10 cellular contexts compared by ENCODE assay signal in genomic region chr11:115920087-115920461, GRCh38.
DNase-seq lines count a peak whose midpoint lies in the region; ATAC-seq and TF ChIP-seq lines count a peak whose summit lies in the region.
"Had no signal": no experiment of that assay in that cellular context is flagged by ENCODE, and none has a peak within 500 bp of the region (broad histone marks: within the 10 kb centered on the region; RNA-seq: fewer than 3 reads in every experiment).

No MANE protein-coding gene starts in this region.

- H3K4me1 ChIP-seq in suprapubic skin, result no peaks in the 10 kb centered on the region

- ATAC-seq in GM18511 (IDR thresholded peaks at IDR 0.05; ENCODE audit: unreplicated experiment) (peak; percentile 19), GM21619 (IDR thresholded peaks at IDR 0.05; ENCODE audit: unreplicated experiment) (peak; percentile 5), HG03558 (IDR thresholded peaks at IDR 0.05; ENCODE audit: extremely low read depth, unreplicated experiment) (peak; percentile 3), GM19467 (IDR thresholded peaks at IDR 0.05; ENCODE audit: unreplicated experiment) (no peak)

- H3K4me3 ChIP-seq in kidney epithelial cell (ENCODE audit: low read depth, low read length), result no peak overlapping the region
- no peak overlapping the region for H3K4me3 ChIP-seq in suprapubic skin
- H3K4me3 ChIP-seq: cardiac muscle cell had no signal

- no peaks in the 10 kb centered on the region for H3K9me3 ChIP-seq in suprapubic skin

- no peaks in the 10 kb centered on the region for H3K36me3 ChIP-seq in kidney epithelial cell (ENCODE audit: control insufficient read depth, insufficient read depth, low read length)
- H3K36me3 ChIP-seq in suprapubic skin, result no peaks in the 10 kb centered on the region
- H3K36me3 ChIP-seq: cardiac muscle cell had no signal

- H3K27ac ChIP-seq in suprapubic skin, result no peak overlapping the region
- H3K27ac ChIP-seq: cardiac muscle cell had no signal

- no peak for TF ChIP-seq EP300 in suprapubic skin (IDR thresholded peaks at IDR 0.05)

- H3K27me3 ChIP-seq in kidney epithelial cell (ENCODE audit: control insufficient read depth, insufficient read depth, low read length) (no peaks in the 10 kb centered on the region), suprapubic skin (peaks cover 17% of the 10 kb centered on the region)

- DNase-seq in kidney epithelial cell (ENCODE audit: low read depth) (peak; percentile 77), NCI-H510A (lab: John Stamatoyannopoulos, UW) (no peak), suprapubic skin (ENCODE audit: low spot score in 2 of 2) (no peak)
- DNase-seq: activated CD8-positive, alpha-beta memory T cell treated with anti-CD3 and anti-CD28 coated beads, Interleukin-2, amount 10 ng/mL, durations not matched to agents 7 days and 5 days; NCI-H2029 treated with DMSO at 0.1 percent for 48 hours had no signal

- TF ChIP-seq POLR2A in suprapubic skin (IDR thresholded peaks at IDR 0.05), result no peak

- 18% methylated on average over 1 of the region's 1 CpG for WGBS in suprapubic skin

- TF ChIP-seq CTCF in kidney epithelial cell (IDR thresholded peaks at IDR 0.05; ENCODE audit: insufficient read depth, low read length, poor library complexity, severe bottlenecking) (no peak), suprapubic skin (IDR thresholded peaks at IDR 0.05) (no peak)
